29 cellular contexts compared by ENCODE assay signal in the genomic region with DNA sequence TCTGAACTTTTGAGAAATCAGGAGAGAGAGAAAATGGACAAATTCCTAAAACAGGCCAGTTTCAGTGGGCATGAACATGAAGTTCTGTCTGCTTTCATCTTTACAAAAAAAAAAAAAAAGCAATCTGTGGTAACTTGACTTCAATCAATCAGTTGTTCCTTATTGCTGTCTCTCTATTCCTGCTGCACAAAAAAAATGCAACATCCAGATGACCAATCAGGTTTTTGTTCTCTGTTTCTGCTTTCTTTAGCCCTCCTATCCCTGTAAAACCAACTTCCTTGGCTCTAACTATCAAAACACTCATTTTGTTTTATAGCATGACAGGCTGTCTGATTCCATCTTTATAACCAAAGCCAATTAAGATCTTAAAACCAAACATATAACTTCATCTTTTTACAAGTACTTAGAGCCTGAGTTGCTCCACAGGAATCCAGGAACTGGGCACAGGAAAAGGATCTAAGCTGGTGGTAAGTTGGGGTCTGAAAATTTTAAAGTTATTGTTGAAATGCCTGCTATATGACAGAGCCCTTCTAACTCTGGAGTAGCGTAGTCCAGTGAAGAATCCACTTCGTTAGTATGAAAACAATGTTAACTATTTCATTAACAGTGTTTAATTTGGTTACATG. TPM values are rescaled to one million over a fixed set of nuclear protein-coding genes. Genes with fewer than 3 reads are reported as not detected.
A peak's percentile ranks its signal among the peaks of the same experiment; 100 is the strongest.
DNase-seq lines count a peak whose midpoint lies in the region; ATAC-seq and TF ChIP-seq lines count a peak whose summit lies in the region.
"Had no signal": no experiment of that assay in that cellular context is flagged by ENCODE, and none has a peak within 500 bp of the region (broad histone marks: within the 10 kb centered on the region; RNA-seq: fewer than 3 reads in every experiment).

A gene with protein sequence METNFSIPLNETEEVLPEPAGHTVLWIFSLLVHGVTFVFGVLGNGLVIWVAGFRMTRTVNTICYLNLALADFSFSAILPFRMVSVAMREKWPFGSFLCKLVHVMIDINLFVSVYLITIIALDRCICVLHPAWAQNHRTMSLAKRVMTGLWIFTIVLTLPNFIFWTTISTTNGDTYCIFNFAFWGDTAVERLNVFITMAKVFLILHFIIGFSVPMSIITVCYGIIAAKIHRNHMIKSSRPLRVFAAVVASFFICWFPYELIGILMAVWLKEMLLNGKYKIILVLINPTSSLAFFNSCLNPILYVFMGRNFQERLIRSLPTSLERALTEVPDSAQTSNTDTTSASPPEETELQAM (plus strand): TSS at position 293 of the 626 bp plus-strand sequence. CDS start 28,592 bp downstream, outside the sequence.

- H3K9ac ChIP-seq in mucosa of rectum (ENCODE audit: low read depth in 1 of 2, low read length in 2 of 2): peak within 1 kb of the TSS in 1 of 2 donors; percentile 37
- H3K9ac ChIP-seq: KMS-11 had no signal

- H3K4me1 ChIP-seq in right atrium auricular region: peaks cover 0 to 21% of the 10 kb centered on the region in 2 donors
- peaks cover 11 to 12% of the 10 kb centered on the region in 2 donors for H3K4me1 ChIP-seq in adrenal gland (replicated peaks in 1 of 2)
- no peaks in the 10 kb centered on the region for H3K4me1 ChIP-seq in mucosa of rectum (ENCODE audit: control insufficient read depth in 2 of 2, insufficient read depth in 2 of 2, low read length in 2 of 2)
- H3K4me1 ChIP-seq in aorta (ENCODE audit: control insufficient read depth in 1 of 2, insufficient read depth in 2 of 2, low read length in 2 of 2): no peaks in the 10 kb centered on the region
- no peaks in the 10 kb centered on the region for H3K4me1 ChIP-seq in SJCRH30
- H3K4me1 ChIP-seq: body of pancreas, SJSA1 had no signal

- intact Hi-C loops in left cardiac atrium (cut with DNase I) (no loop called here), adrenal gland (cut with DNase I) (no loop called here), aorta (cut with DNase I) (no loop called here)

- peak within 1 kb of the TSS in 1 of 2 donors; percentile 23 for H3K4me3 ChIP-seq in right atrium auricular region
- peak within 1 kb of the TSS in 2 of 4 donors; percentile 6 to 20 for H3K4me3 ChIP-seq in adrenal gland
- H3K4me3 ChIP-seq in mucosa of rectum (ENCODE audit: low read length in 2 of 2): peak within 1 kb of the TSS in 1 of 2 donors; percentile 17
- no peak within 1 kb of the TSS for H3K4me3 ChIP-seq in aorta (ENCODE audit: low read length in 2 of 2)
- no peak within 1 kb of the TSS for H3K4me3 ChIP-seq in WERI-Rb-1 (ENCODE audit: low read depth, low read length)
- no peak within 1 kb of the TSS for H3K4me3 ChIP-seq in SJCRH30
- H3K4me3 ChIP-seq: body of pancreas, SJSA1 had no signal

- H3K9me3 ChIP-seq in right atrium auricular region (peaks cover 0 to 4% of the 10 kb centered on the region in 2 donors), adrenal gland (replicated peaks in 1 of 3) (no peaks in the 10 kb centered on the region), mucosa of rectum (ENCODE audit: control insufficient read depth in 2 of 2, low read length in 2 of 2) (no peaks in the 10 kb centered on the region), aorta (ENCODE audit: control insufficient read depth, low read length) (peaks cover 2% of the 10 kb centered on the region), WERI-Rb-1 (ENCODE audit: severe bottlenecking) (peaks cover 3% of the 10 kb centered on the region), SJCRH30 (replicated peaks) (no peaks in the 10 kb centered on the region)
- H3K9me3 ChIP-seq: body of pancreas, sigmoid colon had no signal

- DNase-seq in left cardiac atrium: no peak
- DNase-seq in right atrium auricular region (ENCODE audit: low spot score): no peak
- no peak for DNase-seq in adrenal gland
- DNase-seq in aorta: no peak
- DNase-seq in WERI-Rb-1: no peak
- no peak for DNase-seq in SJCRH30
- no peak for DNase-seq in stimulated activated CD4-positive, alpha-beta T cell treated with anti-CD3 and anti-CD28 coated beads, Interleukin-15, amount 100 ng/mL, for 24 hours
- DNase-seq: activated CD4-positive, alpha-beta T cell treated with anti-CD3 and anti-CD28 coated beads, Interleukin-2, amount 10 ng/mL, durations not matched to agents 24 days and 14 days; activated gamma-delta T cell treated with Interleukin-2 at 50 U/mL for 16 hours; activated T-cell treated with anti-CD3 and anti-CD28 coated beads, Interleukin-2, amount 50 U/mL, for 1 hour; body of pancreas; DMS53; effector CD8-positive, alpha-beta T cell; NCI-H1417 treated with DMSO at 0.1 percent for 48 hours; NCI-H2081; NCI-H2227 treated with DMSO at 0.1 percent for 48 hours; NCI-H526 treated with DMSO at 0.1 percent for 48 hours; sigmoid colon; stimulated activated naive CD4-positive, alpha-beta T cell treated with Interleukin-2 at 50 U/mL for 16 hours had no signal

- no peak for TF ChIP-seq POLR2A in adrenal gland (IDR thresholded peaks at IDR 0.05)

- ATAC-seq in left cardiac atrium (no peak), aorta (ENCODE audit: low FRiP score) (no peak)
- ATAC-seq: body of pancreas, HCT116 had no signal

- no peak for TF ChIP-seq CTCF in right atrium auricular region (IDR thresholded peaks at IDR 0.05)
- TF ChIP-seq CTCF in adrenal gland (IDR thresholded peaks at IDR 0.05): no peak
- no peak for TF ChIP-seq CTCF in WERI-Rb-1 (IDR thresholded peaks at IDR 0.05; ENCODE audit: low read depth, low read length)

- H3K36me3 ChIP-seq in right atrium auricular region (no peaks in the 10 kb centered on the region), adrenal gland (replicated peaks in 1 of 2) (no peaks in the 10 kb centered on the region), mucosa of rectum (ENCODE audit: control insufficient read depth in 2 of 2, insufficient read depth in 2 of 2, low read length in 2 of 2) (no peaks in the 10 kb centered on the region), aorta (ENCODE audit: control insufficient read depth in 1 of 2, insufficient read depth in 2 of 2, low read length in 1 of 2) (no peaks in the 10 kb centered on the region), WERI-Rb-1 (no peaks in the 10 kb centered on the region), SJCRH30 (no peaks in the 10 kb centered on the region)
- H3K36me3 ChIP-seq: sigmoid colon, SJSA1 had no signal

- H3K27me3 ChIP-seq in right atrium auricular region: no peaks in the 10 kb centered on the region
- no peaks in the 10 kb centered on the region for H3K27me3 ChIP-seq in adrenal gland
- H3K27me3 ChIP-seq in mucosa of rectum (ENCODE audit: control insufficient read depth in 2 of 2, insufficient read depth in 2 of 2, low read length in 2 of 2): no peaks in the 10 kb centered on the region
- peaks cover 0 to 1% of the 10 kb centered on the region in 2 donors for H3K27me3 ChIP-seq in aorta (ENCODE audit: control insufficient read depth in 1 of 2, insufficient read depth in 2 of 2, low read length in 1 of 2)
- H3K27me3 ChIP-seq in WERI-Rb-1 (ENCODE audit: insufficient read depth, low read depth, severe bottlenecking): peaks cover 72% of the 10 kb centered on the region
- H3K27me3 ChIP-seq in SJCRH30: no peaks in the 10 kb centered on the region
- H3K27me3 ChIP-seq: body of pancreas, sigmoid colon, SJSA1 had no signal

- WGBS in adrenal gland, 4 donors: 49 to 64% (median 57%) methylated on average over 2 of the region's 2 CpGs
- WGBS in aorta, 2 donors: 17 to 23% methylated on average over 2 of the region's 2 CpGs

- H3K27ac ChIP-seq in right atrium auricular region (peak within 1 kb of the TSS in 1 of 2 donors; percentile 45), adrenal gland (peak within 1 kb of the TSS in 3 of 5 donors; percentile 5 to 77 (median 41)), mucosa of rectum (ENCODE audit: low read depth in 2 of 2, low read length in 2 of 2) (peak within 1 kb of the TSS; percentile 21 to 28), aorta (ENCODE audit: low read depth in 1 of 2, low read length in 2 of 2) (no peak within 1 kb of the TSS), WERI-Rb-1 (no peak within 1 kb of the TSS), SJCRH30 (no peak within 1 kb of the TSS)
- H3K27ac ChIP-seq: epithelial cell of prostate, KMS-11, SJSA1 had no signal

RNA-seq across cellular contexts. Expression of the gene that starts here (rescaled TPM):
- 10 to 100 TPM; 11.0 TPM for total RNA-seq in left cardiac atrium
- total RNA-seq in right atrium auricular region: 10 to 100 TPM in 1 of 2 donors, 1 to 10 TPM in 1; 1.4 to 14.7 TPM
- 10 to 100 TPM in 7 of 8 donors, 1 to 10 TPM in 1; 5.0 to 33.8 (median 24.6) TPM for total RNA-seq in adrenal gland
- 10 to 100 TPM in 1 of 3 donors, 1 to 10 TPM in 2; 4.3 to 16.1 (median 5.1) TPM for polyA plus RNA-seq in adrenal gland
- 10 to 100 TPM; 21.2 to 25.1 TPM for total RNA-seq in aorta
- polyA plus RNA-seq in aorta: 10 to 100 TPM in 1 of 2 donors, 1 to 10 TPM in 1; 1.7 to 11.9 TPM
- not detected in 2 replicates for total RNA-seq in SJCRH30 (2014; rRNA removed; shearing (Covaris generic))
- total RNA-seq: activated CD4-positive, alpha-beta T cell treated with anti-CD3 and anti-CD28 coated beads, Interleukin-2, amount 10 ng/mL, durations not matched to agents 24 days and 14 days; activated CD8-positive, alpha-beta memory T cell treated with anti-CD3 and anti-CD28 coated beads for 36 hours; neural crest cell; SJSA1; T-helper 1 cell treated with Interleukin-12 subunit alpha and Interleukin-12 subunit beta and Interleukin-4 antibody, amounts not matched to agents 30 ng/mL and 1 ng/mL, for 36 hours had no signal
- polyA plus RNA-seq: BJ, keratinocyte had no signal

Comparison
In these comparisons a context has a peak if more than half of its experiments do, and no peak if none do; other contexts are left out.
1. H3K27ac ChIP-seq: peak in adrenal gland (3 of 5) and mucosa of rectum (2 of 2); none in aorta (0 of 2), WERI-Rb-1 (single experiment) and SJCRH30 (single experiment).